ENCODE assay signal across 9 cellular contexts in genomic region chr7:116528008-116528789, GRCh38. TPM values are rescaled to one million over a fixed set of nuclear protein-coding genes. Genes with fewer than 3 reads are reported as not detected.
DNase-seq lines count a peak whose midpoint lies in the region; ATAC-seq and TF ChIP-seq lines count a peak whose summit lies in the region.
"Had no signal": no experiment of that assay in that cellular context is flagged by ENCODE, and none has a peak within 500 bp of the region (broad histone marks: within the 10 kb centered on the region; RNA-seq: fewer than 3 reads in every experiment).

No MANE protein-coding gene starts in this region.

- no peak overlapping the region for H3K27ac Mint-ChIP-seq in CD14-positive monocyte

- H3K9me3 Mint-ChIP-seq in CD14-positive monocyte = peaks cover 0 to 12% (median 10%) of the 10 kb centered on the region in 7 donors

- H3K27me3 ChIP-seq in subcutaneous abdominal adipose tissue (ENCODE audit: control insufficient read depth in 5 of 5, insufficient read depth in 4 of 5, low read length in 5 of 5) = no peaks in the 10 kb centered on the region

- H3K27ac ChIP-seq in subcutaneous abdominal adipose tissue (ENCODE audit: low read depth, low read length) = peak overlapping the region; percentile 100
- H3K27ac ChIP-seq: parathyroid adenoma had no signal

- no peaks in the 10 kb centered on the region for H3K9me3 ChIP-seq in subcutaneous abdominal adipose tissue (ENCODE audit: control insufficient read depth in 5 of 5, low read length in 5 of 5)

- peaks cover 46 to 51% (median 51%) of the 10 kb centered on the region in 3 donors for H3K27me3 Mint-ChIP-seq in CD14-positive monocyte (ENCODE audit: low read depth in 3 of 3)

- intact Hi-C loops in CD14-positive monocyte (cut with micrococcal nuclease) = no loop called here

- H3K4me1 Mint-ChIP-seq in CD14-positive monocyte = peaks cover 30% of the 10 kb centered on the region

- peaks cover 0 to 7% of the 10 kb centered on the region in 2 donors for H3K36me3 Mint-ChIP-seq in CD14-positive monocyte

- no peak for ATAC-seq in GM18517 (IDR thresholded peaks at IDR 0.05; ENCODE audit: unreplicated experiment)

- TF ChIP-seq CTCF in HFF-Myc (IDR thresholded peaks at IDR 0.05; ENCODE audit: low read depth, low read length, missing control alignments) (no peak), CD14-positive monocyte (IDR thresholded peaks at IDR 0.05) (no peak), GM13977 (IDR thresholded peaks at IDR 0.05; ENCODE audit: extremely low read depth, insufficient read depth, missing control alignments) (no peak)

- H3K36me3 ChIP-seq in subcutaneous abdominal adipose tissue (ENCODE audit: control insufficient read depth in 5 of 5, insufficient read depth in 5 of 5, low read length in 5 of 5) = peaks cover 5 to 44% (median 10%) of the 10 kb centered on the region in 5 donors

- DNase-seq in HFF-Myc (ENCODE audit: extremely low read depth, low read depth) (peak; percentile 72), astrocyte of the hippocampus (ENCODE audit: low read depth, low spot score) (peak; percentile 92), hepatic stellate cell (ENCODE audit: low spot score) (peak; percentile 93), SKM-1 (lab: John Stamatoyannopoulos, UW; ENCODE audit: unreplicated experiment) (no peak), CD14-positive monocyte (ENCODE audit: low spot score) (no peak), GM13977 (ENCODE audit: low spot score) (no peak)

- peaks cover 2 to 75% (median 67%) of the 10 kb centered on the region in 5 donors for H3K4me1 ChIP-seq in subcutaneous abdominal adipose tissue (ENCODE audit: control insufficient read depth in 5 of 5, insufficient read depth in 5 of 5, low read length in 5 of 5)

- H3K4me3 Mint-ChIP-seq in CD14-positive monocyte = no peak overlapping the region

- in situ Hi-C loops in GM13977 (cut with MboI; ENCODE audit: low pct_unique_long_range_greater_than_20kb, low sequenced_read_pairs, unreplicated experiment) = no loop called here

- H3K4me3 ChIP-seq in HFF-Myc (replicated peaks; ENCODE audit: low read depth, low read length) (peak overlapping the region; percentile 96), subcutaneous abdominal adipose tissue (ENCODE audit: low read depth in 1 of 5, low read length in 5 of 5) (peak overlapping the region; percentile 77 to 100 (median 97))

- H3K9ac ChIP-seq in subcutaneous abdominal adipose tissue (ENCODE audit: low read length in 5 of 5) = peak overlapping the region; percentile 57 to 96 (median 81)
- H3K9ac ChIP-seq: parathyroid adenoma had no signal

RNA-seq across cellular contexts. Expression of gene CAV1, which starts 3.4 kb away (rescaled TPM):
- polyA plus RNA-seq in CD14-positive monocyte = not detected

RNA-seq across cellular contexts. Expression of gene CAV2, which starts 28.7 kb away (rescaled TPM):
- under 1 TPM in 1 of 2 donors, not detected in 1; 0.19 TPM for polyA plus RNA-seq in CD14-positive monocyte

Comparison
In these comparisons a context has a peak if more than half of its experiments do, and no peak if none do; other contexts are left out.
1. DNase-seq: peak in HFF-Myc (single experiment), astrocyte of the hippocampus (single experiment) and hepatic stellate cell (single experiment); none in SKM-1 (single experiment), CD14-positive monocyte (single experiment) and GM13977 (single experiment).